23 cellular contexts compared by ENCODE assay signal in genomic region chr3:126087552-126088175, GRCh38.
"Had no signal": no experiment of that assay in that cellular context is flagged by ENCODE, and none has a peak within 500 bp of the region (broad histone marks: within the 10 kb centered on the region; RNA-seq: fewer than 3 reads in every experiment).

No MANE protein-coding gene starts in this region.

- ATAC-seq: activated naive CD8-positive, alpha-beta T cell treated with anti-CD3 and anti-CD28 coated beads, Interleukin-2, amount 50 U/mL, for 24 hours; gastroesophageal sphincter; heart left ventricle; left cardiac atrium; naive thymus-derived CD8-positive, alpha-beta T cell; sciatic nerve; stimulated activated effector memory CD8-positive, alpha-beta T cell treated with anti-CD3 and anti-CD28 coated beads, Interleukin-12 subunit alpha, Interleukin-12 subunit beta, amount 100 ng/mL, for 72 hours had no signal

- H3K9me3 ChIP-seq: gastroesophageal sphincter, heart left ventricle, ovary, thoracic aorta, upper lobe of left lung had no signal

- DNase-seq: activated CD4-positive, alpha-beta T cell treated with anti-CD3 and anti-CD28 coated beads for 1 hour; activated CD8-positive, alpha-beta memory T cell treated with anti-CD3 and anti-CD28 coated beads for 24 hours; activated CD8-positive, alpha-beta memory T cell treated with anti-CD3 and anti-CD28 coated beads, Interleukin-2, amount 50 U/mL, for 48 hours; activated effector memory CD4-positive, alpha-beta T cell treated with Interleukin-2 at 50 U/mL for 16 hours; activated naive CD4-positive, alpha-beta T cell treated with anti-CD3 and anti-CD28 coated beads, Interleukin-2, amount 10 ng/mL, durations not matched to agents 7 days and 5 days; activated naive CD8-positive, alpha-beta T cell treated with anti-CD3 and anti-CD28 coated beads, Interleukin-2, amount 50 U/mL, for 24 hours; activated T-cell treated with anti-CD3 and anti-CD28 coated beads, Interleukin-2, amount 50 U/mL, for 48 hours; anterior cingulate cortex; brain microvascular endothelial cell; central memory CD4-positive, alpha-beta T cell; heart left ventricle; immature natural killer cell; left cardiac atrium; mesenchymal stem cell; naive thymus-derived CD8-positive, alpha-beta T cell; ovary; stimulated activated CD4-positive, alpha-beta T cell treated with anti-CD3 and anti-CD28 coated beads, Interleukin-4, amount 100 ng/mL, for 24 hours; upper lobe of left lung; WERI-Rb-1 had no signal

- H3K4me3 ChIP-seq: gastroesophageal sphincter, heart left ventricle, ovary, thoracic aorta, upper lobe of left lung had no signal

- H3K27ac ChIP-seq: brain microvascular endothelial cell, gastroesophageal sphincter, heart left ventricle, ovary, thoracic aorta, upper lobe of left lung, WERI-Rb-1 had no signal

- H3K36me3 ChIP-seq: brain microvascular endothelial cell, gastroesophageal sphincter, heart left ventricle, ovary, thoracic aorta, upper lobe of left lung, WERI-Rb-1 had no signal
